In genomic region chr1:196982247-196982646, GRCh38 we compare ENCODE assay signal across 5 cellular contexts. TPM values are rescaled to one million over a fixed set of nuclear protein-coding genes. Genes with fewer than 3 reads are reported as not detected.
"Had no signal": no experiment of that assay in that cellular context is flagged by ENCODE, and none has a peak within 500 bp of the region (broad histone marks: within the 10 kb centered on the region; RNA-seq: fewer than 3 reads in every experiment).

No MANE protein-coding gene starts in this region.

RNA-seq across cellular contexts. Expression of gene CFHR5, which starts 4.9 kb away (rescaled TPM):
- polyA plus RNA-seq: immature natural killer cell; keratinocyte; lung; mammary epithelial cell; naive thymus-derived CD4-positive, alpha-beta T cell had no signal

RNA-seq across cellular contexts. Expression of gene CFHR2, which starts 38.7 kb away (rescaled TPM):
- polyA plus RNA-seq: immature natural killer cell; keratinocyte; lung; mammary epithelial cell; naive thymus-derived CD4-positive, alpha-beta T cell had no signal
